8 cellular contexts compared by ENCODE assay signal in genomic region chr16:2907089-2907735, GRCh38. TPM values are rescaled to one million over a fixed set of nuclear protein-coding genes. Genes with fewer than 3 reads are reported as not detected.
DNase-seq lines count a peak whose midpoint lies in the region; ATAC-seq and TF ChIP-seq lines count a peak whose summit lies in the region.
"Not testable (repeated sequence)": the region's sequence is repeated elsewhere in the genome, so short reads cannot be mapped to it uniquely, and the experiment has no call there.

No MANE protein-coding gene starts in this region.

- not testable (repeated sequence) for H3K36me3 Mint-ChIP-seq in activated T-cell treated with anti-CD3 and anti-CD28 coated beads, Interleukin-2, amount 50 U/mL, for 4 hours (ENCODE audit: insufficient read depth); dendritic cell treated with granulocyte-macrophage colony-stimulating factor and Interleukin-4, amounts not matched to agents 40 ng/mL and 50 ng/mL, for 4 days (ENCODE audit: low read depth)

- not testable (repeated sequence) for H3K27me3 Mint-ChIP-seq in activated T-cell treated with anti-CD3 and anti-CD28 coated beads, Interleukin-2, amount 50 U/mL, for 4 hours (ENCODE audit: low read depth); dendritic cell treated with granulocyte-macrophage colony-stimulating factor and Interleukin-4, amounts not matched to agents 40 ng/mL and 50 ng/mL, for 4 days

- not testable (repeated sequence) for H3K36me3 ChIP-seq in SK-N-SH (replicated peaks in 1 of 2; ENCODE audit: control insufficient read depth in 1 of 2, insufficient read depth in 2 of 2, low read length in 1 of 2); uterus

- not testable (repeated sequence) for H3K79me2 ChIP-seq in SK-N-SH (ENCODE audit: insufficient read depth)

- H3K4me2 ChIP-seq in SK-N-SH = not testable (repeated sequence)

- intact Hi-C loops in dendritic cell treated with granulocyte-macrophage colony-stimulating factor and Interleukin-4, amounts not matched to agents 40 ng/mL and 50 ng/mL, for 4 days (cut with micrococcal nuclease); posterior vena cava (cut with DNase I): not testable (repeated sequence)
- intact Hi-C loops in uterus (cut with DNase I; ENCODE audit: low total_unique reads) = loop anchor here (10.0 kb wide), 1 partner anchor 1968 kb away; no protein-coding TSS in a partner anchor

- TF ChIP-seq EP300 in SK-N-SH (IDR thresholded peaks at IDR 0.05; ENCODE audit: borderline replicate concordance in 1 of 2, low read depth in 1 of 2, low read length in 1 of 2) = not testable (repeated sequence)

- peak; percentile 61 for DNase-seq in ELR (ENCODE audit: low read depth)
- DNase-seq in NCI-H1092 (lab: John Stamatoyannopoulos, UW) = peak; percentile 5
- DNase-seq in SK-N-SH = not testable (repeated sequence)
- peak; percentile 38 for DNase-seq in activated T-cell treated with anti-CD3 and anti-CD28 coated beads, Interleukin-2, amount 50 U/mL, for 4 hours
- DNase-seq in inferior parietal cortex (ENCODE audit: extremely low spot score) = peak; percentile 17
- DNase-seq in posterior vena cava (ENCODE audit: low spot score) = peak; percentile 82
- peak; percentile 54 for DNase-seq in uterus

- H3K9me2 ChIP-seq in SK-N-SH = not testable (repeated sequence)

- peak; percentile 31 for TF ChIP-seq RAD21 in SK-N-SH (IDR thresholded peaks at IDR 0.05; ENCODE audit: low read length)

- WGBS in SK-N-SH (ENCODE audit: low lambda C conversion rate) = 26% methylated on average over 14 of the region's 16 CpGs

- H3K4me1 ChIP-seq in SK-N-SH (ENCODE audit: control insufficient read depth in 1 of 2, insufficient read depth in 2 of 2, low read depth in 1 of 2, low read length in 1 of 2); uterus: not testable (repeated sequence)

- not testable (repeated sequence) for H3K9me3 ChIP-seq in SK-N-SH, uterus

- 0 out of 2 replicates have a peak overlapping the region, but pooled peaks have one; percentile 74 for H2AFZ ChIP-seq in SK-N-SH (ENCODE audit: low read depth)

- not testable (repeated sequence) for TF ChIP-seq POLR2A in uterus (IDR thresholded peaks at IDR 0.05)

- H3K9me3 Mint-ChIP-seq in activated T-cell treated with anti-CD3 and anti-CD28 coated beads, Interleukin-2, amount 50 U/mL, for 4 hours; dendritic cell treated with granulocyte-macrophage colony-stimulating factor and Interleukin-4, amounts not matched to agents 40 ng/mL and 50 ng/mL, for 4 days: not testable (repeated sequence)

- not testable (repeated sequence) for H4K20me1 ChIP-seq in SK-N-SH (ENCODE audit: insufficient read depth)

- POLR2A ChIA-PET in SK-N-SH (lab: Yijun Ruan, JAX) = not testable (repeated sequence)

- CTCF ChIA-PET in SK-N-SH (lab: Yijun Ruan, JAX) = interaction anchor here (0.6 to 2.1 kb wide), 12 partner anchors 9 to 226 kb away, joined by 3 to 10 read pairs (median 4); no protein-coding TSS in a partner anchor

- H3K4me3 ChIP-seq in SK-N-SH (ENCODE audit: low read depth in 2 of 2, low read length in 1 of 2); uterus: not testable (repeated sequence)

- H3K4me3 Mint-ChIP-seq in activated T-cell treated with anti-CD3 and anti-CD28 coated beads, Interleukin-2, amount 50 U/mL, for 4 hours; dendritic cell treated with granulocyte-macrophage colony-stimulating factor and Interleukin-4, amounts not matched to agents 40 ng/mL and 50 ng/mL, for 4 days: not testable (repeated sequence)

- peaks cover 30% of the 10 kb centered on the region for H3K4me1 Mint-ChIP-seq in activated T-cell treated with anti-CD3 and anti-CD28 coated beads, Interleukin-2, amount 50 U/mL, for 4 hours (ENCODE audit: low read depth)
- peaks cover 33% of the 10 kb centered on the region for H3K4me1 Mint-ChIP-seq in dendritic cell treated with granulocyte-macrophage colony-stimulating factor and Interleukin-4, amounts not matched to agents 40 ng/mL and 50 ng/mL, for 4 days (ENCODE audit: low read depth)

- H3F3A ChIP-seq in SK-N-SH (replicated peaks; ENCODE audit: insufficient read depth) = peaks cover 27% of the 10 kb centered on the region

- peak overlapping the region; percentile 82 for H3K27ac Mint-ChIP-seq in dendritic cell treated with granulocyte-macrophage colony-stimulating factor and Interleukin-4, amounts not matched to agents 40 ng/mL and 50 ng/mL, for 4 days

- TF ChIP-seq CTCF in SK-N-SH (IDR thresholded peaks at IDR 0.05) = peak; percentile 77
- peak; percentile 33 to 67 (median 50) for TF ChIP-seq CTCF in uterus (IDR thresholded peaks at IDR 0.05)

- H3K27me3 ChIP-seq in SK-N-SH (ENCODE audit: insufficient read depth); uterus: not testable (repeated sequence)

- not testable (repeated sequence) for H3K27ac ChIP-seq in SK-N-SH (ENCODE audit: low read depth in 2 of 2, low read length in 1 of 2); uterus

- ATAC-seq in activated T-cell treated with anti-CD3 and anti-CD28 coated beads, Interleukin-2, amount 50 U/mL, for 4 hours = not testable (repeated sequence)

- not testable (repeated sequence) for H3K9ac ChIP-seq in SK-N-SH

TF ChIP-seq in SK-N-SH, 30 proteins besides CTCF, POLR2A, EP300 and RAD21:
- TF ChIP-seq SMC3 (IDR thresholded peaks at IDR 0.05; ENCODE audit: low read depth, low read length) = 0 out of 2 replicates have a peak, but pooled peaks have one; percentile 15

RNA-seq across cellular contexts. Expression of gene FLYWCH1, which starts 4.5 kb away (rescaled TPM):
- polyA plus RNA-seq in SK-N-SH (2012; rRNA removed) = 22.4 and 30.1 TPM in 2 replicates
- polyA plus RNA-seq in SK-N-SH (2012; cell fraction: cytosol; rRNA removed) = 7.3 and 14.1 TPM in 2 replicates
- 102 and 122 TPM in 2 replicates for polyA plus RNA-seq in SK-N-SH (2012; cell fraction: nucleus; rRNA removed)
- total RNA-seq in activated T-cell treated with anti-CD3 and anti-CD28 coated beads, Interleukin-2, amount 50 U/mL, for 4 hours = 10 to 100 TPM; 39.8 to 47.9 (median 46.8) TPM
- total RNA-seq in posterior vena cava (10 to 100 TPM; 31.0 to 37.7 TPM), uterus (10 to 100 TPM; 11.5 to 62.3 (median 27.2) TPM)

RNA-seq across cellular contexts. Expression of gene FLYWCH2, which starts 24.2 kb away (rescaled TPM):
- polyA plus RNA-seq in SK-N-SH (2012; rRNA removed) = 56.4 and 64.8 TPM in 2 replicates
- 26.4 and 44.3 TPM in 2 replicates for polyA plus RNA-seq in SK-N-SH (2012; cell fraction: cytosol; rRNA removed)
- 29.4 and 41.7 TPM in 2 replicates for polyA plus RNA-seq in SK-N-SH (2012; cell fraction: nucleus; rRNA removed)
- 10 to 100 TPM; 25.7 to 28.7 (median 28.5) TPM for total RNA-seq in activated T-cell treated with anti-CD3 and anti-CD28 coated beads, Interleukin-2, amount 50 U/mL, for 4 hours
- total RNA-seq in posterior vena cava (10 to 100 TPM; 16.0 to 17.6 TPM), uterus (100 to 1,000 TPM in 1 of 4 donors, 10 to 100 TPM in 3; 27.9 to 223 (median 40.9) TPM)

RNA-seq across cellular contexts. Expression of gene PRSS22, which starts 49.2 kb away (rescaled TPM):
- polyA plus RNA-seq in SK-N-SH (2012; rRNA removed) = not detected in 2 replicates
- polyA plus RNA-seq in SK-N-SH (2012; cell fraction: cytosol; rRNA removed) = not detected in 2 replicates
- 0.18 and 0.26 TPM in 2 replicates for polyA plus RNA-seq in SK-N-SH (2012; cell fraction: nucleus; rRNA removed)
- under 1 TPM in 1 of 3 donors, not detected in 2; 0.37 TPM for total RNA-seq in activated T-cell treated with anti-CD3 and anti-CD28 coated beads, Interleukin-2, amount 50 U/mL, for 4 hours
- not detected for total RNA-seq in posterior vena cava
- 1 to 10 TPM in 1 of 4 donors, under 1 TPM in 1, not detected in 2; 0.46 to 2.4 TPM for total RNA-seq in uterus

RNA-seq across cellular contexts. Expression of gene KREMEN2, which starts 56.9 kb away (rescaled TPM):
- polyA plus RNA-seq in SK-N-SH (2012; rRNA removed) = 0.24 and 0.77 TPM in 2 replicates
- 0.28 and 0.46 TPM in 2 replicates for polyA plus RNA-seq in SK-N-SH (2012; cell fraction: cytosol; rRNA removed)
- polyA plus RNA-seq in SK-N-SH (2012; cell fraction: nucleus; rRNA removed) = 1.7 and 2.9 TPM in 2 replicates
- total RNA-seq in activated T-cell treated with anti-CD3 and anti-CD28 coated beads, Interleukin-2, amount 50 U/mL, for 4 hours = under 1 TPM in 2 of 3 donors, not detected in 1; 0.11 TPM
- total RNA-seq in posterior vena cava (not detected), uterus (under 1 TPM in 1 of 4 donors, not detected in 3; 0.41 TPM)
